17 cellular contexts compared by ENCODE assay signal in genomic region chr1:61636392-61636791, GRCh38.
DNase-seq lines count a peak whose midpoint lies in the region; ATAC-seq and TF ChIP-seq lines count a peak whose summit lies in the region.
"Had no signal": no experiment of that assay in that cellular context is flagged by ENCODE, and none has a peak within 500 bp of the region (broad histone marks: within the 10 kb centered on the region; RNA-seq: fewer than 3 reads in every experiment).

No MANE protein-coding gene starts in this region.

- no peaks in the 10 kb centered on the region for H3K4me1 ChIP-seq in OCI-LY7 (ENCODE audit: insufficient read depth, low read length, poor library complexity, severe bottlenecking)
- H3K4me1 ChIP-seq: Caco-2 had no signal

- H3K4me3 ChIP-seq in OCI-LY7 (ENCODE audit: low read depth, low read length, poor library complexity, severe bottlenecking): no peak overlapping the region
- H3K4me3 ChIP-seq: K562 had no signal

- H3K4me2 ChIP-seq in OCI-LY7 (ENCODE audit: low read length): no peak overlapping the region

- POLR2A ChIA-PET in OCI-LY7 (lab: Charles Lee): interaction anchor here (0.7 kb wide), 1 partner anchor 27 kb away, joined by 3 read pairs; no protein-coding TSS in a partner anchor

- H3K9me2 ChIP-seq in OCI-LY7 (ENCODE audit: insufficient read depth, low read length): no peaks in the 10 kb centered on the region

- peak; percentile 19 for DNase-seq in NOMO-1 treated with DMSO at 0.1 percent for 48 hours (lab: John Stamatoyannopoulos, UW; ENCODE audit: unreplicated experiment)
- DNase-seq in NOMO-1 treated with dmso at 0.1 percent for 144 hours (lab: John Stamatoyannopoulos, UW; ENCODE audit: unreplicated experiment): no peak
- DNase-seq in lung microvascular endothelial cell (ENCODE audit: low read depth in 2 of 2): peak; percentile 5 to 77
- no peak for DNase-seq in G401 (ENCODE audit: low spot score)
- DNase-seq in OCI-LY7 (ENCODE audit: low spot score): no peak
- DNase-seq: Caco-2; CD4-positive, alpha-beta T cell; GDM1; NCI-H1417 treated with DMSO at 0.1 percent for 48 hours; NCI-H187 treated with DMSO at 0.1 percent for 48 hours; NCI-H2227 treated with DMSO at 0.1 percent for 48 hours; NCI-H510A treated with DMSO at 0.1 percent for 48 hours; SHP77 treated with DMSO at 0.1 percent for 48 hours had no signal

- H3K9me3 ChIP-seq in OCI-LY7 (ENCODE audit: low read length): no peaks in the 10 kb centered on the region
- H3K9me3 ChIP-seq: Caco-2 had no signal

- no peaks in the 10 kb centered on the region for H3K79me2 ChIP-seq in OCI-LY7 (ENCODE audit: insufficient read depth, low read depth, low read length)

- H3K36me3 ChIP-seq in OCI-LY7 (ENCODE audit: insufficient read depth, low read length): no peaks in the 10 kb centered on the region

- no TSS peak for BruUV-seq in OCI-LY7 (replicated peaks; lab: Mats Ljungman, UMichigan)

- in situ Hi-C loops in G401 (cut with HindIII; ENCODE audit: low sequenced_read_pairs): no loop called here

- H4K20me1 ChIP-seq in OCI-LY7 (ENCODE audit: insufficient read depth, low read length): no peaks in the 10 kb centered on the region

- ATAC-seq in GM18511 (IDR thresholded peaks at IDR 0.05; ENCODE audit: unreplicated experiment): no peak
- ATAC-seq: K562, SK-N-SH treated with all-trans-retinoic acid at 6 μM for 48 hours had no signal

- intact Hi-C loops in OCI-LY7 (cut with micrococcal nuclease; ENCODE audit: unreplicated experiment): no loop called here

- H2AFZ ChIP-seq in OCI-LY7 (ENCODE audit: low read length): no peak overlapping the region

- no peak for TF ChIP-seq CTCF in VCaP (conservative IDR thresholded peaks at IDR 0.05)
- TF ChIP-seq CTCF in OCI-LY7 (conservative IDR thresholded peaks at IDR 0.05; ENCODE audit: low read length): no peak

- H3K27ac ChIP-seq in VCaP: peak overlapping the region; percentile 88
- no peak overlapping the region for H3K27ac ChIP-seq in OCI-LY7 (ENCODE audit: low read depth, low read length, poor library complexity, severe bottlenecking)

- CTCF ChIA-PET in OCI-LY7 (lab: Charles Lee; ENCODE audit: unreplicated experiment): no interaction called here

Comparison
In these comparisons a context has a peak if more than half of its experiments do, and no peak if none do; other contexts are left out.
1. DNase-seq: peak in NOMO-1 treated with DMSO at 0.1 percent for 48 hours (single experiment) and lung microvascular endothelial cell (2 of 2); none in NOMO-1 treated with dmso at 0.1 percent for 144 hours (single experiment), G401 (single experiment) and OCI-LY7 (single experiment).